Comparison of ENCODE assay signal across 8 cellular contexts in the genomic region with DNA sequence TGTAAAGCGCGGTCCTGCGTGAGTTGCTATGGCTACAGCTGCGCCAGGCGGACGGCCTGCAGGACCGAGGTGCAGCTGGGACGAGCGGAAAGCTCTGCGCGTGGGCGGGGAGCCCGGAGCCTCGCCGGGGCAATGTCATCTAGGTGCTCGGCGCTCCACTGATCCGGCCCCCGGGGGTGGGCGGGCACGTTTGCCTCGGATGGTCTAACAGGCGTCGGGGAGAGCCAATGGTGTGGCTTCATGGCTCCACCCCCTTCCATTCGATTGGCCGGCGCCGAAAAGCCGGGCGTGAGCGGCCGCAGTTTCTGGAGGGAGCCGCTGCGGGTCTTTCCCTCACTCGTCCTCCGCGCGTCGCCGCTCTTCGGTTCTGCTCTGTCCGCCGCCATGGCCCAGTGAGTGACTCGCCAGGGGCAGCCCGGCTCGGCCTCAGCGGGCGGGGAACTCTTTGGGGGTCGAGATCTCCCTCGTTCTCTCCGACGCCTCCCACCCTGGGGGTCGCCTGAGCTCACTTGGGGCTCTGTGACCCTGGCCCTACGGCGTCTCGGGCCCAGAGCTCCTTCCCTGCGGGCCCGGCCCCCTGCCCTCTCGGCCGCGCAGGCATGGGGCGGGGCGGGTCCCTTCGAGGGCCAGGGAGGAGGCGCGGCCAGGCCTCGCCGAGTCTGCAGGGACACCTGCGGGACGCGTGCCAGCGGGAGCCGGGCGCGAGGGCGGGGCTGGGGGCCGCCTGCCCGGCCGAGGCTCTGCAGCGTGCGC. TPM values are rescaled to one million over a fixed set of nuclear protein-coding genes. Genes with fewer than 3 reads are reported as not detected.
A peak's percentile ranks its signal among the peaks of the same experiment; 100 is the strongest.
DNase-seq lines count a peak whose midpoint lies in the region; ATAC-seq and TF ChIP-seq lines count a peak whose summit lies in the region.

A gene (plus strand): TSS at position 331 of the 753 bp plus-strand sequence. CDS start 54 bp downstream, at position 385.

- TF ChIP-seq CTCF in BE2C (IDR thresholded peaks at IDR 0.05; ENCODE audit: low read depth, low read length) (no peak), coronary artery (IDR thresholded peaks at IDR 0.05) (no peak)

- DNase-seq in BE2C (peak; percentile 96), GM19240 (ENCODE audit: insufficient read length, low spot score) (peak; percentile 98), NCI-H526 (lab: John Stamatoyannopoulos, UW) (peak; percentile 92 to 98), coronary artery (ENCODE audit: low spot score) (peak; percentile 99), left colon (peak; percentile 98 to 99)
- peak; percentile 99 for DNase-seq in activated CD4-positive, alpha-beta T cell treated with anti-CD3 and anti-CD28 coated beads, Interleukin-2, amount 10 ng/mL, durations not matched to agents 24 days and 14 days
- DNase-seq in stimulated activated CD4-positive, alpha-beta T cell treated with anti-CD3 and anti-CD28 coated beads, Interleukin-1b, Interleukin-23, amount 100 ng/mL, for 48 hours = peak; percentile 98

- peak within 1 kb of the TSS; percentile 93 for H3K4me3 Mint-ChIP-seq in activated CD4-positive, alpha-beta T cell treated with anti-CD3 and anti-CD28 coated beads, Interleukin-2, amount 10 ng/mL, durations not matched to agents 24 days and 14 days

- ATAC-seq in HG03460 (IDR thresholded peaks at IDR 0.05; ENCODE audit: unreplicated experiment) = peak; percentile 94
- peak; percentile 95 for ATAC-seq in left colon

- no peaks in the 10 kb centered on the region for H3K27me3 Mint-ChIP-seq in activated CD4-positive, alpha-beta T cell treated with anti-CD3 and anti-CD28 coated beads, Interleukin-2, amount 10 ng/mL, durations not matched to agents 24 days and 14 days

- peaks cover 4% of the 10 kb centered on the region for H3K36me3 ChIP-seq in BE2C

- H3K4me3 ChIP-seq in BE2C (ENCODE audit: low read depth, low read length) (peak within 1 kb of the TSS; percentile 72), coronary artery (peak within 1 kb of the TSS; percentile 84)

- peaks cover 21% of the 10 kb centered on the region for H3K4me1 Mint-ChIP-seq in activated CD4-positive, alpha-beta T cell treated with anti-CD3 and anti-CD28 coated beads, Interleukin-2, amount 10 ng/mL, durations not matched to agents 24 days and 14 days

- no peaks in the 10 kb centered on the region for H3K9me3 Mint-ChIP-seq in activated CD4-positive, alpha-beta T cell treated with anti-CD3 and anti-CD28 coated beads, Interleukin-2, amount 10 ng/mL, durations not matched to agents 24 days and 14 days

- intact Hi-C loops in activated CD4-positive, alpha-beta T cell treated with anti-CD3 and anti-CD28 coated beads, Interleukin-2, amount 10 ng/mL, durations not matched to agents 24 days and 14 days (cut with micrococcal nuclease) = loop anchor here (1.0 to 2.0 kb wide), 4 partner anchors 16 to 188 kb away; a partner anchor contains a TSS
- intact Hi-C loops in left colon (cut with DNase I, micrococcal nuclease) = no loop called here

- H3K27me3 ChIP-seq in BE2C = no peaks in the 10 kb centered on the region

- H3K27ac ChIP-seq in coronary artery = peak within 1 kb of the TSS; percentile 61 to 95

- H3K9me3 ChIP-seq in BE2C = no peaks in the 10 kb centered on the region

- no peaks in the 10 kb centered on the region for H3K4me1 ChIP-seq in BE2C

- peak within 1 kb of the TSS; percentile 84 for H3K27ac Mint-ChIP-seq in activated CD4-positive, alpha-beta T cell treated with anti-CD3 and anti-CD28 coated beads, Interleukin-2, amount 10 ng/mL, durations not matched to agents 24 days and 14 days

- peaks cover 27% of the 10 kb centered on the region for H3K36me3 Mint-ChIP-seq in activated CD4-positive, alpha-beta T cell treated with anti-CD3 and anti-CD28 coated beads, Interleukin-2, amount 10 ng/mL, durations not matched to agents 24 days and 14 days (ENCODE audit: low read depth)

RNA-seq across cellular contexts. Expression of the gene that starts here (rescaled TPM):
- 137 TPM for polyA plus RNA-seq in BE2C (2012; ENCODE audit: insufficient read depth, insufficient read length, low read depth)
- 142 and 144 TPM in 2 replicates for total RNA-seq in activated CD4-positive, alpha-beta T cell treated with anti-CD3 and anti-CD28 coated beads, Interleukin-2, amount 10 ng/mL, durations not matched to agents 24 days and 14 days
- 100 to 1,000 TPM in 1 of 2 donors, 10 to 100 TPM in 1; 68.0 to 105 TPM for total RNA-seq in left colon

Comparison
In these comparisons a context has a peak if more than half of its experiments do, and no peak if none do; other contexts are left out.
1. Peak in every context shown above with its lines: DNase-seq, ATAC-seq, H3K4me3 ChIP-seq and H3K27ac ChIP-seq.